ENCODE assay signal across 20 cellular contexts in genomic region chr2:120957905-120958304, GRCh38.
DNase-seq lines count a peak whose midpoint lies in the region; ATAC-seq and TF ChIP-seq lines count a peak whose summit lies in the region.
"Had no signal": no experiment of that assay in that cellular context is flagged by ENCODE, and none has a peak within 500 bp of the region (broad histone marks: within the 10 kb centered on the region; RNA-seq: fewer than 3 reads in every experiment).

No MANE protein-coding gene starts in this region.

- no peaks in the 10 kb centered on the region for H3K27me3 ChIP-seq in right atrium auricular region
- H3K27me3 ChIP-seq in thyroid gland: no peaks in the 10 kb centered on the region
- peaks cover 9% of the 10 kb centered on the region for H3K27me3 ChIP-seq in foreskin keratinocyte
- H3K27me3 ChIP-seq: SJCRH30 had no signal

- ATAC-seq in Right ventricle myocardium superior (ENCODE audit: poor library complexity) (peak; percentile 95), left ventricle myocardium superior (peak; percentile 98), foreskin keratinocyte (no peak), GM21423 (IDR thresholded peaks at IDR 0.05; ENCODE audit: unreplicated experiment) (no peak)

- H3K4me3 ChIP-seq in right atrium auricular region (no peak overlapping the region), thyroid gland (replicated peaks in 1 of 3) (no peak overlapping the region)
- H3K4me3 ChIP-seq: GM23338, HAP-1, K562, PC-9, SJCRH30 had no signal

- no peak for TF ChIP-seq POLR2A in thyroid gland (IDR thresholded peaks at IDR 0.05)

- intact Hi-C loops in Right ventricle myocardium superior (cut with DNase I) (no loop called here), left ventricle myocardium superior (cut with micrococcal nuclease) (no loop called here), thyroid gland (cut with DNase I) (no loop called here)

- no peak for TF ChIP-seq CTCF in right atrium auricular region (IDR thresholded peaks at IDR 0.05)
- no peak for TF ChIP-seq CTCF in thyroid gland (IDR thresholded peaks at IDR 0.05)
- TF ChIP-seq CTCF in foreskin keratinocyte (conservative IDR thresholded peaks at IDR 0.05): no peak

- DNase-seq in Right ventricle myocardium superior: peak; percentile 81
- DNase-seq in right atrium auricular region (ENCODE audit: low spot score): no peak
- DNase-seq in cerebellar cortex (ENCODE audit: low spot score): peak; percentile 88
- peak; percentile 85 for DNase-seq in left ventricle myocardium superior
- peak; percentile 72 to 73 for DNase-seq in thyroid gland
- no peak for DNase-seq in foreskin keratinocyte
- DNase-seq in NCI-H345 (lab: John Stamatoyannopoulos, UW): no peak
- DNase-seq: CD4-positive, CD25-positive, alpha-beta regulatory T cell; COR-L47; DMS79 treated with DMSO at 0.1 percent for 48 hours; MM.1S; NCI-H1048; NCI-H1417 treated with DMSO at 0.1 percent for 48 hours; NCI-H187; PC-9 had no signal

- WGBS in thyroid gland, 2 donors: 36 to 86% methylated on average over 1 to 4 of the region's 5 CpGs

- H3K27ac ChIP-seq in right atrium auricular region (no peak overlapping the region), thyroid gland (no peak overlapping the region), foreskin keratinocyte (no peak overlapping the region)
- H3K27ac ChIP-seq: PC-9, SJCRH30 had no signal

- H3K36me3 ChIP-seq in right atrium auricular region (no peaks in the 10 kb centered on the region), thyroid gland (no peaks in the 10 kb centered on the region)
- H3K36me3 ChIP-seq: HAP-1 had no signal

- H3K4me1 ChIP-seq in right atrium auricular region: peaks cover 0 to 21% of the 10 kb centered on the region in 2 donors
- H3K4me1 ChIP-seq in thyroid gland: peaks cover 3 to 5% of the 10 kb centered on the region in 2 donors
- H3K4me1 ChIP-seq in foreskin keratinocyte: peaks cover 6% of the 10 kb centered on the region
- H3K4me1 ChIP-seq: HAP-1 had no signal

- H3K9me3 ChIP-seq in right atrium auricular region (no peaks in the 10 kb centered on the region), thyroid gland (no peaks in the 10 kb centered on the region)
- H3K9me3 ChIP-seq: HAP-1, SJCRH30 had no signal

Comparison
In these comparisons a context has a peak if more than half of its experiments do, and no peak if none do; other contexts are left out.
1. DNase-seq: peak in Right ventricle myocardium superior (single experiment), cerebellar cortex (single experiment), left ventricle myocardium superior (single experiment) and thyroid gland (2 of 2); none in right atrium auricular region (single experiment), foreskin keratinocyte (0 of 2) and NCI-H345 (single experiment).
2. ATAC-seq: peak in Right ventricle myocardium superior (single experiment) and left ventricle myocardium superior (single experiment); none in foreskin keratinocyte (single experiment) and GM21423 (single experiment).